In the genomic region with DNA sequence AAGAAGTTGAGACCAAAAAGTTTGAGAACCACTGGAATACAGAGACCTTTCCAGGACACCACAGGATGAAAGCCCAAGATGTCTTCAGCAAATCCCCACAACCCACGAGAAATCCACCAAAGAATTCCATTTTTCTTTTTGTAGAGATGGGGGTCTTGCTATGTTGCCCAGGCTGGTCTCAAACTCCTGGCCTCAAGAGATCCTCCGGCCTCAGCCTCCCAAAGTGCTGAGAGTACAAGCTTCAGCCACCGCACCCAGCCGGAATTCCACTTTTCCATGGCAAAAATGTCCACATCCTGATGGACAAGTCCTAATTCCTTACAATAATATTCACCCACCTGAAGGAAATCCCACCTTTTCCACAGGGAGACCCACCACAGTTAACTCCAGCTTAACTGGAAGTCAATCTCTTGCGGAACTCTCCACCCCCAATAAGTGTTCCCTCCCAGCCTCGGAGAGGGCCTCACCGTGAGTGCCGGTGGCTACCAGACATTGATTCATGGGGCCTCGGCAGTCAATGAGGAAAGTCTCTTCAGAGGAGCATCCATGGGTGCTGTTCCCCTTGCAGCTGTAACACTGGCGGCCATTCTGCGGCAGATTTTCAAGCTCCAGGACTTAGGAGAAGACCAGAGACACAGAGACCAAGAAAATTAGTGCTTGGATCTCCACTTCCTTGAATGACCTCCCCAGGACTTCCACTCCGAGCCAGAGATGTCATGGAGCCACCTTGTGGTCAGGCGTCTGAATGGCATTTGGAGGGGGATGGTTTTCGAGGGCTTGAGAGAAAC, we compare ENCODE assay signal across 8 cellular contexts. TPM values are rescaled to one million over a fixed set of nuclear protein-coding genes. Genes with fewer than 3 reads are reported as not detected.
A peak's percentile ranks its signal among the peaks of the same experiment; 100 is the strongest.
DNase-seq lines count a peak whose midpoint lies in the region; ATAC-seq and TF ChIP-seq lines count a peak whose summit lies in the region.

No MANE protein-coding gene starts in this region.

- in situ Hi-C loops in Caki2 (cut with HindIII; ENCODE audit: low pct_unique_long_range_greater_than_20kb, low sequenced_read_pairs): no loop called here

- no peak overlapping the region for H3K4me3 ChIP-seq in HFF-Myc (replicated peaks; ENCODE audit: low read depth, low read length)

- DNase-seq in Caki2 (ENCODE audit: low read depth) (peak; percentile 63), HFF-Myc (ENCODE audit: extremely low read depth, low read depth) (peak; percentile 38), OCI-M1 (lab: John Stamatoyannopoulos, UW) (peak; percentile 90), amniotic epithelial cell (ENCODE audit: low read depth) (peak; percentile 62), left ventricle myocardium superior (peak; percentile 60), pulmonary artery endothelial cell (ENCODE audit: low read depth, low spot score) (peak; percentile 32)

- intact Hi-C loops in left ventricle myocardium superior (cut with micrococcal nuclease): no loop called here

- ATAC-seq in left ventricle myocardium superior (peak; percentile 80), GM18498 (IDR thresholded peaks at IDR 0.05; ENCODE audit: unreplicated experiment) (no peak), GM21825 (IDR thresholded peaks at IDR 0.05; ENCODE audit: unreplicated experiment) (no peak)

- peak; percentile 88 for TF ChIP-seq CTCF in HFF-Myc (IDR thresholded peaks at IDR 0.05; ENCODE audit: low read depth, low read length, missing control alignments)

RNA-seq across cellular contexts. Expression of a gene that starts 12.3 kb away (rescaled TPM):
- total RNA-seq in Caki2 (2014; rRNA removed; shearing (Covaris generic); ENCODE audit: low replicate concordance): 15.0 and 16.7 TPM in 2 replicates
- total RNA-seq in left ventricle myocardium superior (10.5 TPM), pulmonary artery endothelial cell (4.3 and 5.6 TPM in 2 replicates)

RNA-seq across cellular contexts. Expression of a gene that starts 18.0 kb away (rescaled TPM):
- total RNA-seq in Caki2 (2014; rRNA removed; shearing (Covaris generic); ENCODE audit: low replicate concordance): 43.4 and 82.3 TPM in 2 replicates
- 5.1 TPM for total RNA-seq in left ventricle myocardium superior
- total RNA-seq in pulmonary artery endothelial cell: 55.2 and 72.8 TPM in 2 replicates

RNA-seq across cellular contexts. Expression of a gene that starts 32.5 kb away (rescaled TPM):
- 125 and 136 TPM in 2 replicates for total RNA-seq in Caki2 (2014; rRNA removed; shearing (Covaris generic); ENCODE audit: low replicate concordance)
- total RNA-seq in left ventricle myocardium superior (38.6 TPM), pulmonary artery endothelial cell (36.0 and 48.7 TPM in 2 replicates)

RNA-seq across cellular contexts. Expression of a gene that starts 40.1 kb away (rescaled TPM):
- not detected in 2 replicates for total RNA-seq in Caki2 (2014; rRNA removed; shearing (Covaris generic); ENCODE audit: low replicate concordance)
- total RNA-seq in left ventricle myocardium superior: 0.20 TPM
- total RNA-seq in pulmonary artery endothelial cell: 0.04 TPM in 1 of 2 replicates, not detected in the other

RNA-seq across cellular contexts. Expression of a gene that starts 55.6 kb away (rescaled TPM):
- 43.9 and 55.1 TPM in 2 replicates for total RNA-seq in Caki2 (2014; rRNA removed; shearing (Covaris generic); ENCODE audit: low replicate concordance)
- total RNA-seq in left ventricle myocardium superior: 12.2 TPM
- total RNA-seq in pulmonary artery endothelial cell: 15.0 and 16.0 TPM in 2 replicates

Comparison
In these comparisons a context has a peak if more than half of its experiments do, and no peak if none do; other contexts are left out.
1. DNase-seq: peak in every context shown above with its lines; median percentile 90 in OCI-M1; 63 in Caki2; 62 in amniotic epithelial cell; 60 in left ventricle myocardium superior; 38 in HFF-Myc; 32 in pulmonary artery endothelial cell.